ENCODE assay signal across 37 cellular contexts in the genomic region with DNA sequence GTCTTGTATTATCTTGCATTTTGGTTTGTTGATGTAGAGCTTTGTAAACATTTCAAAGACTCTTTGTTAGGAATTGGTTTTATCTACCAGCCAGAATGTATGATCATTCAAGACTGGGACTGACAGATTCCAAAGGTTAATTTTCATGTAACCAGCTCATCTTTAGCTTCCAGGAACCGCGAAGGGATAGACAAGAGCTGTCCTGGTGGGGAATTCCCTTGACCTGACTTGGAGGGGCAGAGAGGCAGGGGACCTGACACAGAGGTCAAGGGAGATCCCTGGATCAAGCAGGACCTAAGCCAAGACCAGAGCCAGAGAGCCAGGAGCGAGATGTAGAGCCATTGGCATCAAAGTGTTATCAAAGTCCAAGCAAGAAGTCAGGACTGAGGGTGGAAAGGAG. TPM values are rescaled to one million over a fixed set of nuclear protein-coding genes. Genes with fewer than 3 reads are reported as not detected.
"Had no signal": no experiment of that assay in that cellular context is flagged by ENCODE, and none has a peak within 500 bp of the region (broad histone marks: within the 10 kb centered on the region; RNA-seq: fewer than 3 reads in every experiment).

No MANE protein-coding gene starts in this region.

- H3K27ac ChIP-seq: adrenal gland, body of pancreas, brain microvascular endothelial cell, breast epithelium, VCaP had no signal

- DNase-seq: activated B cell treated with CpG ODN at 0.5 μM for 24 hours; activated CD4-positive, alpha-beta memory T cell treated with anti-CD3 and anti-CD28 coated beads for 36 hours; activated CD4-positive, alpha-beta T cell treated with anti-CD3 and anti-CD28 coated beads for 4 hours; activated CD4-positive, alpha-beta T cell treated with anti-CD3 and anti-CD28 coated beads, Interleukin-2, amount 10 ng/mL, durations not matched to agents 24 days and 14 days; activated CD4-positive, alpha-beta T cell treated with anti-CD3 and anti-CD28 coated beads, Interleukin-2, amount 50 U/mL, for 1 hour; activated CD4-positive, alpha-beta T cell treated with anti-CD3 and anti-CD28 coated beads, Interleukin-2, amount 50 U/mL, for 4 hours; activated CD4-positive, CD25-positive, alpha-beta regulatory T cell treated with anti-CD3 and anti-CD28 coated beads, Interleukin-2, amount 50 U/mL, for 72 hours; activated CD8-positive, alpha-beta memory T cell treated with anti-CD3 and anti-CD28 coated beads, Interleukin-2, amount 50 U/mL, for 4 hours; activated CD8-positive, alpha-beta T cell treated with anti-CD3 and anti-CD28 coated beads for 36 hours; activated effector memory CD4-positive, alpha-beta T cell treated with anti-CD3 and anti-CD28 coated beads, Interleukin-2, amount 50 U/mL, for 16 hours; activated gamma-delta T cell treated with Interleukin-2 at 50 U/mL for 16 hours; activated naive CD4-positive, alpha-beta T cell; activated naive CD4-positive, alpha-beta T cell treated with anti-CD3 and anti-CD28 coated beads for 36 hours; activated naive CD4-positive, alpha-beta T cell treated with anti-CD3 and anti-CD28 coated beads, Interleukin-2, amount 50 U/mL, for 16 hours; activated naive CD8-positive, alpha-beta T cell treated with anti-CD3 and anti-CD28 coated beads for 36 hours; activated T-cell treated with anti-CD3 and anti-CD28 coated beads for 4 hours; activated T-cell treated with anti-CD3 and anti-CD28 coated beads, Interleukin-2, amount 50 U/mL, for 1 hour; activated T-cell treated with anti-CD3 and anti-CD28 coated beads, Interleukin-2, amount 50 U/mL, for 4 hours; activated T-cell treated with anti-CD3 and anti-CD28 coated beads, Interleukin-2, amount 50 U/mL, for 72 hours; amniotic stem cell; aorta; body of pancreas; brain microvascular endothelial cell; central memory CD4-positive, alpha-beta T cell; T-helper 1 cell; T-helper 2 cell; T-helper 9 cell had no signal

- H3K4me3 Mint-ChIP-seq: activated B cell treated with CpG ODN at 0.5 μM for 24 hours; activated CD4-positive, alpha-beta memory T cell treated with anti-CD3 and anti-CD28 coated beads for 36 hours; activated CD4-positive, alpha-beta T cell treated with anti-CD3 and anti-CD28 coated beads, Interleukin-2, amount 10 ng/mL, durations not matched to agents 24 days and 14 days; activated CD8-positive, alpha-beta T cell treated with anti-CD3 and anti-CD28 coated beads for 36 hours; activated naive CD4-positive, alpha-beta T cell treated with anti-CD3 and anti-CD28 coated beads for 36 hours; activated naive CD8-positive, alpha-beta T cell treated with anti-CD3 and anti-CD28 coated beads for 36 hours; activated T-cell treated with anti-CD3 and anti-CD28 coated beads, Interleukin-2, amount 50 U/mL, for 4 hours; activated T-cell treated with anti-CD3 and anti-CD28 coated beads, Interleukin-2, amount 50 U/mL, for 72 hours; activated T-helper 1 cell treated with anti-CD3 and anti-CD28 coated beads, Interleukin-12 subunit alpha, Interleukin-12 subunit beta, Interleukin-2, Interleukin-4 antibody, amounts not matched to agents 30 ng/mL and 10 ng/mL and 1 ng/mL, durations not matched to agents 14 hours and 24 hours and 36 hours; activated T-helper 17 cell treated with anti-CD3 and anti-CD28 coated beads, Interleukin-2, amount 50 U/mL, for 72 hours; T-helper 1 cell treated with Interleukin-12 subunit alpha and Interleukin-12 subunit beta and Interleukin-4 antibody, amounts not matched to agents 30 μg/mL and 1 μg/mL, for 36 hours; T-helper 2 cell treated with Interferon-gamma antibody and Interleukin-4, amounts not matched to agents 5 μg/mL and 100 μg/mL, for 36 hours had no signal

- H3K4me3 ChIP-seq: adrenal gland, body of pancreas, breast epithelium had no signal

- H3K27me3 ChIP-seq: adrenal gland, body of pancreas, brain microvascular endothelial cell, breast epithelium had no signal

- H3K27ac Mint-ChIP-seq: activated B cell treated with CpG ODN at 0.5 μM for 24 hours; activated CD4-positive, alpha-beta memory T cell treated with anti-CD3 and anti-CD28 coated beads for 36 hours; activated CD4-positive, alpha-beta T cell treated with anti-CD3 and anti-CD28 coated beads, Interleukin-2, amount 10 ng/mL, durations not matched to agents 24 days and 14 days; activated CD8-positive, alpha-beta T cell treated with anti-CD3 and anti-CD28 coated beads for 36 hours; activated naive CD4-positive, alpha-beta T cell treated with anti-CD3 and anti-CD28 coated beads for 36 hours; activated naive CD4-positive, alpha-beta T cell treated with anti-CD3 and anti-CD28 coated beads, Interleukin-2, amount 50 U/mL, for 72 hours; activated naive CD8-positive, alpha-beta T cell treated with anti-CD3 and anti-CD28 coated beads for 36 hours; activated T-cell treated with anti-CD3 and anti-CD28 coated beads, Interleukin-2, amount 50 U/mL, for 72 hours; activated T-helper 1 cell treated with anti-CD3 and anti-CD28 coated beads, Interleukin-12 subunit alpha, Interleukin-12 subunit beta, Interleukin-2, Interleukin-4 antibody, amounts not matched to agents 30 ng/mL and 10 ng/mL and 1 ng/mL, durations not matched to agents 14 hours and 24 hours and 36 hours; activated T-helper 17 cell treated with anti-CD3 and anti-CD28 coated beads, Interleukin-2, amount 50 U/mL, for 72 hours; T-helper 1 cell treated with Interleukin-12 subunit alpha and Interleukin-12 subunit beta and Interleukin-4 antibody, amounts not matched to agents 30 μg/mL and 1 μg/mL, for 36 hours; T-helper 2 cell treated with Interferon-gamma antibody and Interleukin-4, amounts not matched to agents 5 μg/mL and 100 μg/mL, for 36 hours had no signal

- H3K9me3 Mint-ChIP-seq: activated B cell treated with CpG ODN at 0.5 μM for 24 hours; activated CD4-positive, alpha-beta memory T cell treated with anti-CD3 and anti-CD28 coated beads for 36 hours; activated CD4-positive, alpha-beta T cell treated with anti-CD3 and anti-CD28 coated beads, Interleukin-2, amount 10 ng/mL, durations not matched to agents 24 days and 14 days; activated CD8-positive, alpha-beta T cell treated with anti-CD3 and anti-CD28 coated beads for 36 hours; activated naive CD4-positive, alpha-beta T cell treated with anti-CD3 and anti-CD28 coated beads for 36 hours; activated naive CD4-positive, alpha-beta T cell treated with anti-CD3 and anti-CD28 coated beads, Interleukin-2, amount 50 U/mL, for 72 hours; activated naive CD8-positive, alpha-beta T cell treated with anti-CD3 and anti-CD28 coated beads for 36 hours; activated T-cell treated with anti-CD3 and anti-CD28 coated beads, Interleukin-2, amount 50 U/mL, for 4 hours; activated T-cell treated with anti-CD3 and anti-CD28 coated beads, Interleukin-2, amount 50 U/mL, for 72 hours; activated T-helper 1 cell treated with anti-CD3 and anti-CD28 coated beads, Interleukin-12 subunit alpha, Interleukin-12 subunit beta, Interleukin-2, Interleukin-4 antibody, amounts not matched to agents 30 ng/mL and 10 ng/mL and 1 ng/mL, durations not matched to agents 14 hours and 24 hours and 36 hours; activated T-helper 17 cell treated with anti-CD3 and anti-CD28 coated beads, Interleukin-2, amount 50 U/mL, for 72 hours; T-helper 1 cell treated with Interleukin-12 subunit alpha and Interleukin-12 subunit beta and Interleukin-4 antibody, amounts not matched to agents 30 μg/mL and 1 μg/mL, for 36 hours; T-helper 2 cell treated with Interferon-gamma antibody and Interleukin-4, amounts not matched to agents 5 μg/mL and 100 μg/mL, for 36 hours had no signal

- FAIRE-seq: astrocyte, TTC549 had no signal

- H3K9me3 ChIP-seq: adrenal gland, body of pancreas, breast epithelium had no signal

- H3K4me1 Mint-ChIP-seq: activated B cell treated with CpG ODN at 0.5 μM for 24 hours; activated CD4-positive, alpha-beta T cell treated with anti-CD3 and anti-CD28 coated beads, Interleukin-2, amount 10 ng/mL, durations not matched to agents 24 days and 14 days; activated naive CD8-positive, alpha-beta T cell treated with anti-CD3 and anti-CD28 coated beads for 36 hours; activated T-helper 17 cell treated with anti-CD3 and anti-CD28 coated beads, Interleukin-2, amount 50 U/mL, for 72 hours had no signal

- H3K36me3 Mint-ChIP-seq: activated CD4-positive, alpha-beta memory T cell treated with anti-CD3 and anti-CD28 coated beads for 36 hours; activated naive CD4-positive, alpha-beta T cell treated with anti-CD3 and anti-CD28 coated beads, Interleukin-2, amount 50 U/mL, for 72 hours; activated naive CD8-positive, alpha-beta T cell treated with anti-CD3 and anti-CD28 coated beads for 36 hours had no signal

- H3K36me3 ChIP-seq: adrenal gland, brain microvascular endothelial cell, breast epithelium had no signal

- ATAC-seq: activated CD8-positive, alpha-beta T cell treated with anti-CD3 and anti-CD28 coated beads for 36 hours; activated naive CD4-positive, alpha-beta T cell treated with anti-CD3 and anti-CD28 coated beads, Interleukin-2, amount 50 U/mL, for 72 hours; activated T-cell treated with anti-CD3 and anti-CD28 coated beads, Interleukin-2, amount 50 U/mL, for 4 hours; activated T-cell treated with anti-CD3 and anti-CD28 coated beads, Interleukin-2, amount 50 U/mL, for 72 hours; activated T-helper 17 cell treated with anti-CD3 and anti-CD28 coated beads, Interleukin-2, amount 50 U/mL, for 72 hours; body of pancreas had no signal

RNA-seq across cellular contexts. Expression of gene LOXL4, which starts 6.6 kb away (rescaled TPM):
- total RNA-seq: activated B cell treated with CpG ODN at 0.5 μM for 24 hours; activated CD4-positive, alpha-beta memory T cell treated with anti-CD3 and anti-CD28 coated beads for 36 hours; activated CD4-positive, alpha-beta T cell treated with anti-CD3 and anti-CD28 coated beads, Interleukin-2, amount 10 ng/mL, durations not matched to agents 24 days and 14 days; activated CD8-positive, alpha-beta T cell treated with anti-CD3 and anti-CD28 coated beads for 36 hours; activated naive CD4-positive, alpha-beta T cell treated with anti-CD3 and anti-CD28 coated beads for 36 hours; activated naive CD4-positive, alpha-beta T cell treated with anti-CD3 and anti-CD28 coated beads, Interleukin-2, amount 50 U/mL, for 72 hours; activated naive CD8-positive, alpha-beta T cell treated with anti-CD3 and anti-CD28 coated beads for 36 hours; activated T-cell treated with anti-CD3 and anti-CD28 coated beads, Interleukin-2, amount 50 U/mL, for 4 hours; activated T-cell treated with anti-CD3 and anti-CD28 coated beads, Interleukin-2, amount 50 U/mL, for 72 hours; activated T-helper 1 cell treated with anti-CD3 and anti-CD28 coated beads, Interleukin-12 subunit alpha, Interleukin-12 subunit beta, Interleukin-2, Interleukin-4 antibody, amounts not matched to agents 30 ng/mL and 10 ng/mL and 1 ng/mL, durations not matched to agents 14 hours and 24 hours and 36 hours; activated T-helper 17 cell treated with anti-CD3 and anti-CD28 coated beads, Interleukin-2, amount 50 U/mL, for 72 hours had no signal
